ENCODE assay signal across 20 cellular contexts in genomic region chr20:25498280-25498606, GRCh38.
"Had no signal": no experiment of that assay in that cellular context is flagged by ENCODE, and none has a peak within 500 bp of the region (broad histone marks: within the 10 kb centered on the region; RNA-seq: fewer than 3 reads in every experiment).

No MANE protein-coding gene starts in this region.

- DNase-seq: activated CD4-positive, alpha-beta memory T cell treated with anti-CD3 and anti-CD28 coated beads, Interleukin-2, amount 10 ng/mL, durations not matched to agents 7 days and 5 days; activated CD4-positive, alpha-beta T cell treated with anti-CD3 and anti-CD28 coated beads, Interleukin-2, amount 10 ng/mL, durations not matched to agents 7 days and 5 days; activated CD4-positive, CD25-positive, alpha-beta regulatory T cell; activated naive CD4-positive, alpha-beta T cell; activated T-cell treated with anti-CD3 and anti-CD28 coated beads for 4 hours; activated T-cell treated with anti-CD3 and anti-CD28 coated beads, Interleukin-2, amount 50 U/mL, for 48 hours; caudate nucleus; Kasumi-1; NCI-H1105 treated with DMSO at 0.1 percent for 48 hours; NCI-H1436 treated with DMSO at 0.1 percent for 48 hours; NCI-H187; NCI-H2081; NCI-H446; NCI-H524; SHP77 treated with DMSO at 0.1 percent for 48 hours; T-helper 17 cell; T-helper 9 cell had no signal

- H3K27ac Mint-ChIP-seq: activated CD4-positive, alpha-beta memory T cell treated with anti-CD3 and anti-CD28 coated beads, Interleukin-2, amount 10 ng/mL, durations not matched to agents 7 days and 5 days; activated CD4-positive, alpha-beta T cell treated with anti-CD3 and anti-CD28 coated beads, Interleukin-2, amount 10 ng/mL, durations not matched to agents 7 days and 5 days; activated naive CD4-positive, alpha-beta T cell treated with anti-CD3 and anti-CD28 coated beads, Interleukin-2, amount 50 U/mL, for 24 hours; activated T-helper 2 cell treated with anti-CD3 and anti-CD28 coated beads, Interferon-gamma antibody, Interleukin-2, Interleukin-4, amounts not matched to agents 10 μg/mL and 5 μg/mL and 100 μg/mL, durations not matched to agents 14 hours and 24 hours and 36 hours; T-helper 17 cell had no signal

- H3K4me3 Mint-ChIP-seq: activated CD4-positive, alpha-beta memory T cell treated with anti-CD3 and anti-CD28 coated beads, Interleukin-2, amount 10 ng/mL, durations not matched to agents 7 days and 5 days; activated CD4-positive, alpha-beta T cell treated with anti-CD3 and anti-CD28 coated beads, Interleukin-2, amount 10 ng/mL, durations not matched to agents 7 days and 5 days; activated naive CD4-positive, alpha-beta T cell treated with anti-CD3 and anti-CD28 coated beads, Interleukin-2, amount 50 U/mL, for 24 hours; T-helper 17 cell had no signal

- H3K27me3 Mint-ChIP-seq: activated CD4-positive, alpha-beta memory T cell treated with anti-CD3 and anti-CD28 coated beads, Interleukin-2, amount 10 ng/mL, durations not matched to agents 7 days and 5 days; activated CD4-positive, alpha-beta T cell treated with anti-CD3 and anti-CD28 coated beads, Interleukin-2, amount 10 ng/mL, durations not matched to agents 7 days and 5 days; activated naive CD4-positive, alpha-beta T cell treated with anti-CD3 and anti-CD28 coated beads, Interleukin-2, amount 50 U/mL, for 24 hours; T-helper 17 cell had no signal

- H3K4me1 Mint-ChIP-seq: activated CD4-positive, alpha-beta memory T cell treated with anti-CD3 and anti-CD28 coated beads, Interleukin-2, amount 10 ng/mL, durations not matched to agents 7 days and 5 days; activated CD4-positive, alpha-beta T cell treated with anti-CD3 and anti-CD28 coated beads, Interleukin-2, amount 10 ng/mL, durations not matched to agents 7 days and 5 days; activated naive CD4-positive, alpha-beta T cell treated with anti-CD3 and anti-CD28 coated beads, Interleukin-2, amount 50 U/mL, for 24 hours had no signal

- H3K27ac ChIP-seq: breast epithelium had no signal

- H3K36me3 Mint-ChIP-seq: activated naive CD4-positive, alpha-beta T cell treated with anti-CD3 and anti-CD28 coated beads, Interleukin-2, amount 50 U/mL, for 24 hours had no signal

- H3K9me3 Mint-ChIP-seq: activated CD4-positive, alpha-beta memory T cell treated with anti-CD3 and anti-CD28 coated beads, Interleukin-2, amount 10 ng/mL, durations not matched to agents 7 days and 5 days; activated CD4-positive, alpha-beta T cell treated with anti-CD3 and anti-CD28 coated beads, Interleukin-2, amount 10 ng/mL, durations not matched to agents 7 days and 5 days; activated naive CD4-positive, alpha-beta T cell treated with anti-CD3 and anti-CD28 coated beads, Interleukin-2, amount 50 U/mL, for 24 hours; activated T-helper 2 cell treated with anti-CD3 and anti-CD28 coated beads, Interferon-gamma antibody, Interleukin-2, Interleukin-4, amounts not matched to agents 10 μg/mL and 5 μg/mL and 100 μg/mL, durations not matched to agents 14 hours and 24 hours and 36 hours had no signal
